ENCODE assay signal across 10 cellular contexts in the genomic region with DNA sequence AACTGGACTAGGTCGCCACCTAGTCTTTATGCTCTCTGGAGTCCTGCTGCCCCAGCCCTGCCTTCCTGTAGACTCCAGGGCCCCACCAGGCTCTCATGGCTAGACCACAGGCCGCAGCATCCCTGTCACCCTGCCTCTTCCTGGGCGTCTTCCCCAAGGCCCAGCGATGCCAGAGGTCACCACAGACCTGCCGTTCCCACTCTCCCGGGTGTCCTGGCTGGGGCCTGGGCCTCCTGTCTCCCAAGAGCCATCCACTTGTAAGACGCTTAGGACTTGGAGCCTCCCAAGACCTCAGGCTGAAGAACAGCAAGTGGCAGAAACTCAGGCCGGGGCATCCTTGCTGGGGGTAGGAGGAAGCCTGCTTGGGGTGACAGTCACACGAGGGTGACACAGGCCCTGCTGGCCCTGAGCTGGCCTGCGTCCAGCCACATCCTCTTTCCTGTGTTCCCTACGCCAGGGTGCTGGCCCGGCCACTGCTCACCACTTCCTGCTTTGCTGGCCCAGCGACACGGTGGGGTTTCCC. TPM values are rescaled to one million over a fixed set of nuclear protein-coding genes. Genes with fewer than 3 reads are reported as not detected.
DNase-seq lines count a peak whose midpoint lies in the region; ATAC-seq, FAIRE-seq and TF ChIP-seq lines count a peak whose summit lies in the region.
"Had no signal": no experiment of that assay in that cellular context is flagged by ENCODE, and none has a peak within 500 bp of the region (broad histone marks: within the 10 kb centered on the region; RNA-seq: fewer than 3 reads in every experiment).

No MANE protein-coding gene starts in this region.

- peak overlapping the region; percentile 72 for H3K27ac Mint-ChIP-seq in activated naive CD8-positive, alpha-beta T cell

- intact Hi-C loops in HepG2 (cut with micrococcal nuclease; ENCODE audit: unreplicated experiment), result no loop called here

- CTCF ChIA-PET in HepG2 (lab: Yijun Ruan, JAX; ENCODE audit: low intra/inter-chr PET ratio, low total read pairs), result no interaction called here

- H4K20me1 ChIP-seq in HepG2 (ENCODE audit: insufficient read depth, low read length), result no peaks in the 10 kb centered on the region

- peak overlapping the region; percentile 95 for H3K27ac ChIP-seq in HepG2 (ENCODE audit: extremely low read length, insufficient read depth, low read length)
- peak overlapping the region; percentile 83 for H3K27ac ChIP-seq in subcutaneous abdominal adipose tissue (ENCODE audit: low read depth, low read length)
- H3K27ac ChIP-seq in foreskin keratinocyte, result no peak overlapping the region

- TF ChIP-seq RAD21 in HepG2 (CRISPR knock-in tag; IDR thresholded peaks at IDR 0.05), result no peak

- H3K36me3 ChIP-seq in HepG2 (replicated peaks in 1 of 2; ENCODE audit: control insufficient read depth in 1 of 2, insufficient read depth in 2 of 2, low read length in 2 of 2) (peaks cover 10 to 16% of the 10 kb centered on the region in 2 experiments; a peak in 3 of 5 replicates), subcutaneous abdominal adipose tissue (ENCODE audit: control insufficient read depth in 5 of 5, insufficient read depth in 5 of 5, low read length in 5 of 5) (peaks cover 0 to 38% (median 18%) of the 10 kb centered on the region in 5 donors)

- no peak overlapping the region for H3K4me3 Mint-ChIP-seq in activated naive CD8-positive, alpha-beta T cell

- TF ChIP-seq EP300 in HepG2 (IDR thresholded peaks at IDR 0.05; ENCODE audit: low read depth in 2 of 2, low read length in 2 of 2) (no peak), HepG2 (CRISPR knock-in tag; IDR thresholded peaks at IDR 0.05; ENCODE audit: borderline replicate concordance) (no peak)

- POLR2A ChIA-PET in HepG2 (lab: Yijun Ruan, JAX), result interaction anchor here (1.2 to 3.0 kb wide), 10 partner anchors 8 to 180 kb away, joined by 3 to 17 read pairs (median 12); a partner anchor contains a TSS

- no peak for TF ChIP-seq CTCF in HepG2 (CRISPR knock-in tag; IDR thresholded peaks at IDR 0.05)
- TF ChIP-seq CTCF in foreskin keratinocyte (conservative IDR thresholded peaks at IDR 0.05), result no peak

- 77% methylated on average over 12 of the region's 14 CpGs for WGBS in HepG2 (ENCODE audit: low lambda C conversion rate)

- H3K9me3 ChIP-seq in HepG2 (ENCODE audit: low read length), result no peaks in the 10 kb centered on the region
- H3K9me3 ChIP-seq in subcutaneous abdominal adipose tissue (ENCODE audit: control insufficient read depth in 5 of 5, low read length in 5 of 5), result no peaks in the 10 kb centered on the region

- H2AFZ ChIP-seq in HepG2 (ENCODE audit: low read length), result no peak overlapping the region

- H3K36me3 Mint-ChIP-seq in activated naive CD8-positive, alpha-beta T cell, result no peaks in the 10 kb centered on the region

- DNase-seq in SHP77 (lab: John Stamatoyannopoulos, UW) (peak; percentile 41 to 65), SHP77 treated with DMSO at 0.1 percent for 48 hours (lab: John Stamatoyannopoulos, UW) (no peak), HepG2 (ENCODE audit: low spot score) (no peak), foreskin keratinocyte (no peak), germinal center (ENCODE audit: low spot score) (no peak)
- DNase-seq: NCI-H1417 treated with DMSO at 0.1 percent for 48 hours had no signal

- no TSS peak for BruUV-seq in HepG2 (replicated peaks; lab: Mats Ljungman, UMichigan)

- H3K27me3 ChIP-seq in HepG2 (ENCODE audit: control insufficient read depth in 1 of 2, insufficient read depth in 2 of 2, low read length in 2 of 2), result no peaks in the 10 kb centered on the region
- H3K27me3 ChIP-seq in subcutaneous abdominal adipose tissue (ENCODE audit: control insufficient read depth in 5 of 5, insufficient read depth in 4 of 5, low read length in 5 of 5), result no peaks in the 10 kb centered on the region
- H3K27me3 ChIP-seq in foreskin keratinocyte, result no peaks in the 10 kb centered on the region

- no peaks in the 10 kb centered on the region for H3K27me3 Mint-ChIP-seq in activated naive CD8-positive, alpha-beta T cell

- H3K4me1 ChIP-seq in HepG2 (ENCODE audit: insufficient read depth, low read length) (peaks cover 38% of the 10 kb centered on the region), subcutaneous abdominal adipose tissue (ENCODE audit: control insufficient read depth in 5 of 5, insufficient read depth in 5 of 5, low read length in 5 of 5) (peaks cover 4 to 79% (median 71%) of the 10 kb centered on the region in 5 donors), foreskin keratinocyte (peaks cover 6% of the 10 kb centered on the region)

- in situ Hi-C loops in HepG2 (cut with HindIII; ENCODE audit: extremely low pct_ligation_motif_present, low pct_unique_long_range_greater_than_20kb), result no loop called here

- H3K9ac ChIP-seq in HepG2 (ENCODE audit: insufficient read depth, low read depth, low read length), result peak overlapping the region; percentile 92
- peak overlapping the region in 4 of 5 donors; percentile 24 to 92 (median 70) for H3K9ac ChIP-seq in subcutaneous abdominal adipose tissue (ENCODE audit: low read length in 5 of 5)

- no peak for TF ChIP-seq POLR2A in HepG2 (IDR thresholded peaks at IDR 0.05; ENCODE audit: insufficient read depth in 1 of 2, low read depth in 2 of 2, low read length in 2 of 2)

- H3K79me2 ChIP-seq in HepG2 (ENCODE audit: insufficient read depth, low read length), result peaks cover 25% of the 10 kb centered on the region

- H3K9me3 Mint-ChIP-seq in activated naive CD8-positive, alpha-beta T cell (ENCODE audit: low read depth), result no peaks in the 10 kb centered on the region

- no peak for FAIRE-seq in HepG2 (lab: Jason Lieb, UNC)
- FAIRE-seq: A204.1 had no signal

- peaks cover 23% of the 10 kb centered on the region for H3K4me1 Mint-ChIP-seq in activated naive CD8-positive, alpha-beta T cell (ENCODE audit: low read depth)

- H3K4me3 ChIP-seq in HepG2 (replicated peaks in 1 of 3; ENCODE audit: insufficient read depth in 1 of 3, low read depth in 2 of 3, low read length in 3 of 3) (no peak overlapping the region), subcutaneous abdominal adipose tissue (ENCODE audit: low read depth in 1 of 5, low read length in 5 of 5) (peak overlapping the region in 1 of 5 donors; percentile 19)

- H3K4me2 ChIP-seq in HepG2 (ENCODE audit: low read depth, low read length), result peak overlapping the region; percentile 99; the same call in 1 of the 2 replicates

- ATAC-seq in HepG2 (no peak), foreskin keratinocyte (no peak), HG02884 (IDR thresholded peaks at IDR 0.05; ENCODE audit: unreplicated experiment) (no peak)

RNA-seq across cellular contexts. Expression of a gene that starts 2.0 kb away (rescaled TPM):
- total RNA-seq in HepG2 (2016; rRNA removed; fragmentation: Illumina TruSeq; extraction: Trizol), result 9.9 and 48.0 TPM in 2 replicates
- 10.6 and 10.9 TPM in 2 replicates for total RNA-seq in HepG2 (2016; cell fraction: cytosol; rRNA removed; fragmentation: Illumina TruSeq; extraction: Trizol; ENCODE audit: low read depth)
- total RNA-seq in HepG2 (2016; cell fraction: insoluble cytoplasmic fraction; rRNA removed; fragmentation: Illumina TruSeq; extraction: Trizol), result 7.6 and 52.5 TPM in 2 replicates
- 8.3 and 8.4 TPM in 2 replicates for total RNA-seq in HepG2 (2016; cell fraction: membrane; rRNA removed; fragmentation: Illumina TruSeq; extraction: Trizol)
- total RNA-seq in HepG2 (2016; cell fraction: nucleus; rRNA removed; fragmentation: Illumina TruSeq; extraction: Trizol), result 57.2 and 73.6 TPM in 2 replicates
- polyA plus RNA-seq in HepG2 (2011; rRNA removed), result 69.6 and 97.2 TPM in 2 replicates
- polyA plus RNA-seq in HepG2 (2011; cell fraction: cytosol; rRNA removed), result 25.1 and 41.9 TPM in 2 replicates
- polyA plus RNA-seq in HepG2 (2011; cell fraction: nucleus; rRNA removed), result 1,399 and 1,906 TPM in 2 replicates
- polyA plus RNA-seq in HepG2 (2012), result 23.6 and 37.0 TPM in 2 replicates
- 3.6 and 4.6 TPM in 2 replicates for polyA plus RNA-seq in HepG2 (2016; cell fraction: cytosol; fragmentation: Illumina TruSeq; extraction: Trizol; ENCODE audit: low read depth)
- 7.3 and 10.3 TPM in 2 replicates for polyA plus RNA-seq in HepG2 (2016; cell fraction: insoluble cytoplasmic fraction; fragmentation: Illumina TruSeq; extraction: Trizol; ENCODE audit: low read depth)
- 5.5 and 6.6 TPM in 2 replicates for polyA plus RNA-seq in HepG2 (2016; cell fraction: membrane; fragmentation: Illumina TruSeq; extraction: Trizol; ENCODE audit: low read depth)
- 176 and 189 TPM in 2 replicates for polyA plus RNA-seq in HepG2 (2016; cell fraction: nucleus; fragmentation: Illumina TruSeq; extraction: Trizol; ENCODE audit: insufficient read depth, low read depth)
- polyA minus RNA-seq in HepG2 (2011; rRNA and poly(A)+ RNA removed; ENCODE audit: low replicate concordance), result 49.2 and 98.2 TPM in 2 replicates
- polyA minus RNA-seq in HepG2 (2011; cell fraction: cytosol; rRNA and poly(A)+ RNA removed), result 22.7 and 28.6 TPM in 2 replicates
- 100 and 121 TPM in 2 replicates for polyA minus RNA-seq in HepG2 (2011; cell fraction: nucleus; rRNA and poly(A)+ RNA removed)
- total RNA-seq in foreskin keratinocyte, result 36.7 and 46.0 TPM in 2 replicates
- 43.5 and 57.1 TPM in 2 replicates for polyA plus RNA-seq in foreskin keratinocyte

RNA-seq across cellular contexts. Expression of a gene that starts 6.3 kb away (rescaled TPM):
- total RNA-seq in HepG2 (2016; rRNA removed; fragmentation: Illumina TruSeq; extraction: Trizol) (120 and 158 TPM in 2 replicates), foreskin keratinocyte (149 and 157 TPM in 2 replicates)
- total RNA-seq in HepG2 (2016; cell fraction: cytosol; rRNA removed; fragmentation: Illumina TruSeq; extraction: Trizol; ENCODE audit: low read depth), result 120 and 122 TPM in 2 replicates
- total RNA-seq in HepG2 (2016; cell fraction: insoluble cytoplasmic fraction; rRNA removed; fragmentation: Illumina TruSeq; extraction: Trizol), result 111 and 153 TPM in 2 replicates
- 119 and 125 TPM in 2 replicates for total RNA-seq in HepG2 (2016; cell fraction: membrane; rRNA removed; fragmentation: Illumina TruSeq; extraction: Trizol)
- 68.1 and 87.4 TPM in 2 replicates for total RNA-seq in HepG2 (2016; cell fraction: nucleus; rRNA removed; fragmentation: Illumina TruSeq; extraction: Trizol)
- polyA plus RNA-seq in HepG2 (2011; rRNA removed) (96.7 and 101 TPM in 2 replicates), foreskin keratinocyte (188 and 220 TPM in 2 replicates)
- 77.4 and 163 TPM in 2 replicates for polyA plus RNA-seq in HepG2 (2011; cell fraction: cytosol; rRNA removed)
- 142 and 151 TPM in 2 replicates for polyA plus RNA-seq in HepG2 (2011; cell fraction: nucleus; rRNA removed)
- 65.2 and 96.9 TPM in 2 replicates for polyA plus RNA-seq in HepG2 (2012)
- 109 and 135 TPM in 2 replicates for polyA plus RNA-seq in HepG2 (2016; cell fraction: cytosol; fragmentation: Illumina TruSeq; extraction: Trizol; ENCODE audit: low read depth)
- 108 and 124 TPM in 2 replicates for polyA plus RNA-seq in HepG2 (2016; cell fraction: insoluble cytoplasmic fraction; fragmentation: Illumina TruSeq; extraction: Trizol; ENCODE audit: low read depth)
- 110 and 125 TPM in 2 replicates for polyA plus RNA-seq in HepG2 (2016; cell fraction: membrane; fragmentation: Illumina TruSeq; extraction: Trizol; ENCODE audit: low read depth)
- 158 and 161 TPM in 2 replicates for polyA plus RNA-seq in HepG2 (2016; cell fraction: nucleus; fragmentation: Illumina TruSeq; extraction: Trizol; ENCODE audit: insufficient read depth, low read depth)
- polyA minus RNA-seq in HepG2 (2011; rRNA and poly(A)+ RNA removed; ENCODE audit: low replicate concordance), result 172 and 212 TPM in 2 replicates
- 66.2 and 72.5 TPM in 2 replicates for polyA minus RNA-seq in HepG2 (2011; cell fraction: cytosol; rRNA and poly(A)+ RNA removed)
- polyA minus RNA-seq in HepG2 (2011; cell fraction: nucleus; rRNA and poly(A)+ RNA removed), result 33.6 and 40.9 TPM in 2 replicates

RNA-seq across cellular contexts. Expression of a gene that starts 26.7 kb away (rescaled TPM):
- total RNA-seq in HepG2 (2016; rRNA removed; fragmentation: Illumina TruSeq; extraction: Trizol) (4.0 and 4.5 TPM in 2 replicates), foreskin keratinocyte (not detected in 2 replicates)
- 0.62 and 0.91 TPM in 2 replicates for total RNA-seq in HepG2 (2016; cell fraction: cytosol; rRNA removed; fragmentation: Illumina TruSeq; extraction: Trizol; ENCODE audit: low read depth)
- total RNA-seq in HepG2 (2016; cell fraction: insoluble cytoplasmic fraction; rRNA removed; fragmentation: Illumina TruSeq; extraction: Trizol), result 4.3 and 4.5 TPM in 2 replicates
- total RNA-seq in HepG2 (2016; cell fraction: membrane; rRNA removed; fragmentation: Illumina TruSeq; extraction: Trizol), result 2.2 and 2.4 TPM in 2 replicates
- 1.6 and 2.1 TPM in 2 replicates for total RNA-seq in HepG2 (2016; cell fraction: nucleus; rRNA removed; fragmentation: Illumina TruSeq; extraction: Trizol)
- polyA plus RNA-seq in HepG2 (2011; rRNA removed) (5.1 and 6.7 TPM in 2 replicates), foreskin keratinocyte (0.03 TPM in 1 of 2 replicates, not detected in the other)
- polyA plus RNA-seq in HepG2 (2011; cell fraction: cytosol; rRNA removed), result 2.8 and 5.9 TPM in 2 replicates
- 5.1 and 6.8 TPM in 2 replicates for polyA plus RNA-seq in HepG2 (2011; cell fraction: nucleus; rRNA removed)
- polyA plus RNA-seq in HepG2 (2012), result 2.1 and 3.2 TPM in 2 replicates
- 0.81 and 0.85 TPM in 2 replicates for polyA plus RNA-seq in HepG2 (2016; cell fraction: cytosol; fragmentation: Illumina TruSeq; extraction: Trizol; ENCODE audit: low read depth)
- polyA plus RNA-seq in HepG2 (2016; cell fraction: insoluble cytoplasmic fraction; fragmentation: Illumina TruSeq; extraction: Trizol; ENCODE audit: low read depth), result 4.5 and 4.7 TPM in 2 replicates
- polyA plus RNA-seq in HepG2 (2016; cell fraction: membrane; fragmentation: Illumina TruSeq; extraction: Trizol; ENCODE audit: low read depth), result 1.9 and 2.1 TPM in 2 replicates
- polyA plus RNA-seq in HepG2 (2016; cell fraction: nucleus; fragmentation: Illumina TruSeq; extraction: Trizol; ENCODE audit: insufficient read depth, low read depth), result 4.1 and 4.6 TPM in 2 replicates
- 7.3 and 37.4 TPM in 2 replicates for polyA minus RNA-seq in HepG2 (2011; rRNA and poly(A)+ RNA removed; ENCODE audit: low replicate concordance)
- 2.2 and 3.3 TPM in 2 replicates for polyA minus RNA-seq in HepG2 (2011; cell fraction: cytosol; rRNA and poly(A)+ RNA removed)
- 1.6 and 3.1 TPM in 2 replicates for polyA minus RNA-seq in HepG2 (2011; cell fraction: nucleus; rRNA and poly(A)+ RNA removed)

RNA-seq across cellular contexts. Expression of a gene that starts 32.9 kb away (rescaled TPM):
- 2.3 and 8.8 TPM in 2 replicates for total RNA-seq in HepG2 (2016; rRNA removed; fragmentation: Illumina TruSeq; extraction: Trizol)
- 3.9 and 4.4 TPM in 2 replicates for total RNA-seq in HepG2 (2016; cell fraction: cytosol; rRNA removed; fragmentation: Illumina TruSeq; extraction: Trizol; ENCODE audit: low read depth)
- total RNA-seq in HepG2 (2016; cell fraction: insoluble cytoplasmic fraction; rRNA removed; fragmentation: Illumina TruSeq; extraction: Trizol), result 2.9 and 9.2 TPM in 2 replicates
- total RNA-seq in HepG2 (2016; cell fraction: membrane; rRNA removed; fragmentation: Illumina TruSeq; extraction: Trizol), result 4.6 and 5.3 TPM in 2 replicates
- total RNA-seq in HepG2 (2016; cell fraction: nucleus; rRNA removed; fragmentation: Illumina TruSeq; extraction: Trizol), result 10.8 and 10.9 TPM in 2 replicates
- polyA plus RNA-seq in HepG2 (2011; rRNA removed), result 18.9 and 25.3 TPM in 2 replicates
- 14.1 and 18.0 TPM in 2 replicates for polyA plus RNA-seq in HepG2 (2011; cell fraction: cytosol; rRNA removed)
- 71.1 and 107 TPM in 2 replicates for polyA plus RNA-seq in HepG2 (2011; cell fraction: nucleus; rRNA removed)
- polyA plus RNA-seq in HepG2 (2012), result 8.1 and 8.5 TPM in 2 replicates
- polyA plus RNA-seq in HepG2 (2016; cell fraction: cytosol; fragmentation: Illumina TruSeq; extraction: Trizol; ENCODE audit: low read depth), result 1.5 and 2.4 TPM in 2 replicates
- 2.4 and 2.7 TPM in 2 replicates for polyA plus RNA-seq in HepG2 (2016; cell fraction: insoluble cytoplasmic fraction; fragmentation: Illumina TruSeq; extraction: Trizol; ENCODE audit: low read depth)
- 3.0 and 3.2 TPM in 2 replicates for polyA plus RNA-seq in HepG2 (2016; cell fraction: membrane; fragmentation: Illumina TruSeq; extraction: Trizol; ENCODE audit: low read depth)
- polyA plus RNA-seq in HepG2 (2016; cell fraction: nucleus; fragmentation: Illumina TruSeq; extraction: Trizol; ENCODE audit: insufficient read depth, low read depth), result 17.9 and 19.5 TPM in 2 replicates
- 56.7 and 87.2 TPM in 2 replicates for polyA minus RNA-seq in HepG2 (2011; rRNA and poly(A)+ RNA removed; ENCODE audit: low replicate concordance)
- 10.2 and 12.8 TPM in 2 replicates for polyA minus RNA-seq in HepG2 (2011; cell fraction: cytosol; rRNA and poly(A)+ RNA removed)
- 7.0 and 9.1 TPM in 2 replicates for polyA minus RNA-seq in HepG2 (2011; cell fraction: nucleus; rRNA and poly(A)+ RNA removed)
- 14.8 and 16.3 TPM in 2 replicates for total RNA-seq in foreskin keratinocyte
- 14.8 and 15.3 TPM in 2 replicates for polyA plus RNA-seq in foreskin keratinocyte

Comparison
In these comparisons a context has a peak if more than half of its experiments do, and no peak if none do; other contexts are left out.
1. DNase-seq: peak in SHP77 (2 of 2); none in SHP77 treated with DMSO at 0.1 percent for 48 hours (single experiment), HepG2 (single experiment), foreskin keratinocyte (0 of 2) and germinal center (single experiment).